Comparison of ENCODE assay signal across 1 cellular context in genomic region chr17:21214015-21214776, GRCh38.
A peak's percentile ranks its signal among the peaks of the same experiment; 100 is the strongest.
TF ChIP-seq lines count a peak whose summit lies in the region.

TMEM11 (minus strand) TSS chr17:21214161; CDS start chr17:21214152, 9 bp downstream.

TF ChIP-seq in HepG2, 621 proteins besides CTCF, POLR2A, EP300 and RAD21 (continued from another document and continues in another):
- TF ChIP-seq PLSCR1 (CRISPR knock-in tag; IDR thresholded peaks at IDR 0.05; ENCODE audit: borderline replicate concordance): 0 out of 2 replicates have a peak, but pooled peaks have one; percentile 59
- TF ChIP-seq PRDM10 (CRISPR knock-in tag; IDR thresholded peaks at IDR 0.05; ENCODE audit: low read depth): no peak
- TF ChIP-seq ZNF143 (CRISPR knock-in tag; IDR thresholded peaks at IDR 0.05): peak; percentile 99
- TF ChIP-seq NONO (IDR thresholded peaks at IDR 0.05): no peak
- TF ChIP-seq NONO (CRISPR knock-in tag; conservative IDR thresholded peaks at IDR 0.05): 0 out of 2 replicates have a peak, but pooled peaks have one; percentile 62
- TF ChIP-seq FOXP4 (CRISPR knock-in tag; IDR thresholded peaks at IDR 0.05): 0 out of 2 replicates have a peak, but pooled peaks have one; percentile 5
- peak; percentile 86; the same call in 1 of the 2 replicates for TF ChIP-seq ZFP91 (CRISPR knock-in tag; IDR thresholded peaks at IDR 0.05; ENCODE audit: borderline replicate concordance)
- peak; percentile 44 for TF ChIP-seq ZNF770 (CRISPR knock-in tag; IDR thresholded peaks at IDR 0.05)
- TF ChIP-seq HMG20A (CRISPR knock-in tag; IDR thresholded peaks at IDR 0.05; ENCODE audit: borderline replicate concordance): no peak
- TF ChIP-seq PLRG1 (conservative IDR thresholded peaks at IDR 0.05): no peak
- no peak for TF ChIP-seq DMTF1 (CRISPR knock-in tag; IDR thresholded peaks at IDR 0.05)
- no peak for TF ChIP-seq ZBTB40 (IDR thresholded peaks at IDR 0.05)
- TF ChIP-seq ZBTB40 (CRISPR knock-in tag; IDR thresholded peaks at IDR 0.05): peak; percentile 57; the same call in 1 of the 2 replicates
- peak; percentile 71 for TF ChIP-seq SP2 (CRISPR knock-in tag; IDR thresholded peaks at IDR 0.05)
- no peak for TF ChIP-seq MIER2 (CRISPR knock-in tag; IDR thresholded peaks at IDR 0.05)
- TF ChIP-seq GLMP (CRISPR knock-in tag; IDR thresholded peaks at IDR 0.05; ENCODE audit: borderline replicate concordance): no peak
- TF ChIP-seq ZBTB34 (CRISPR knock-in tag; IDR thresholded peaks at IDR 0.05): no peak
- no peak for TF ChIP-seq ZNF12 (CRISPR knock-in tag; IDR thresholded peaks at IDR 0.05)
- TF ChIP-seq SIX4 (CRISPR knock-in tag; IDR thresholded peaks at IDR 0.05): no peak
- peak; percentile 27; the same call in 1 of the 2 replicates for TF ChIP-seq ZBTB14 (CRISPR knock-in tag; IDR thresholded peaks at IDR 0.05)
- TF ChIP-seq ZNF251 (CRISPR knock-in tag; IDR thresholded peaks at IDR 0.05): no peak
- TF ChIP-seq NCOR1 (IDR thresholded peaks at IDR 0.05; ENCODE audit: borderline replicate concordance, low read length): no peak
- no peak for TF ChIP-seq TRIM24 (CRISPR knock-in tag; IDR thresholded peaks at IDR 0.05)
- 0 out of 2 replicates have a peak, but pooled peaks have one; percentile 29 for TF ChIP-seq ZNF747 (CRISPR knock-in tag; IDR thresholded peaks at IDR 0.05; ENCODE audit: borderline replicate concordance)
- TF ChIP-seq ZIK1 (CRISPR knock-in tag; IDR thresholded peaks at IDR 0.05; ENCODE audit: borderline replicate concordance, low read depth): peak; percentile 71; the same call in 1 of the 2 replicates
